ENCODE assay signal across 26 cellular contexts in genomic region chr1:36641776-36642175, GRCh38.
"Had no signal": no experiment of that assay in that cellular context is flagged by ENCODE, and none has a peak within 500 bp of the region (broad histone marks: within the 10 kb centered on the region; RNA-seq: fewer than 3 reads in every experiment).

No MANE protein-coding gene starts in this region.

- H3K36me3 ChIP-seq: neutrophil, ovary, right lobe of liver, sigmoid colon, stomach, thoracic aorta, thyroid gland, tibial nerve, upper lobe of left lung, vagina had no signal

- H3K4me3 ChIP-seq: ovary, psoas muscle, right lobe of liver, sigmoid colon, stomach, thoracic aorta, thyroid gland, tibial nerve, upper lobe of left lung, vagina had no signal

- H3K27me3 ChIP-seq: neutrophil, ovary, right lobe of liver, sigmoid colon, thyroid gland, tibial nerve, upper lobe of left lung, vagina had no signal

- H3K27ac ChIP-seq: neutrophil, ovary, parathyroid adenoma, psoas muscle, right lobe of liver, sigmoid colon, stomach, thoracic aorta, thyroid gland, tibial nerve, upper lobe of left lung, vagina had no signal

- H3K4me1 ChIP-seq: parathyroid adenoma, psoas muscle, right lobe of liver, sigmoid colon, thyroid gland, tibial nerve, upper lobe of left lung, vagina had no signal

- DNase-seq: naive thymus-derived CD8-positive, alpha-beta T cell; nephron progenitor cell; nucleus accumbens; ovary; posterior cingulate gyrus; psoas muscle; right cardiac atrium; right lobe of liver; sigmoid colon; small intestine; stimulated activated CD4-positive, alpha-beta T cell treated with anti-CD3 and anti-CD28 coated beads, Interleukin-15, amount 100 ng/mL, for 24 hours; stimulated activated CD4-positive, alpha-beta T cell treated with anti-CD3 and anti-CD28 coated beads, Interleukin-2, amount 100 ng/mL, for 24 hours; stimulated activated CD4-positive, alpha-beta T cell treated with anti-CD3 and anti-CD28 coated beads, Interleukin-2, amount 100 ng/mL, for 48 hours; stimulated activated CD4-positive, alpha-beta T cell treated with anti-CD3 and anti-CD28 coated beads, Interleukin-4, amount 100 ng/mL, for 24 hours; stimulated activated naive B cell treated with anti-CD40 and anti-IgM and Interleukin-4, amounts not matched to agents 10 μg/mL and 1 μg/mL and 100 μg/mL, for 72 hours; stimulated activated naive CD4-positive, alpha-beta T cell treated with Interleukin-2 at 50 U/mL for 16 hours; stomach; thyroid gland; upper lobe of left lung had no signal

- H3K79me2 ChIP-seq: parathyroid adenoma had no signal

- H2AFZ ChIP-seq: parathyroid adenoma had no signal

- H3K9ac ChIP-seq: parathyroid adenoma had no signal

- ATAC-seq: naive thymus-derived CD8-positive, alpha-beta T cell; natural killer cell treated with Interleukin-12 subunit alpha and Interleukin-12 subunit beta and Interleukin-15 and Interleukin-18, amount 100 ng/mL, for 72 hours; psoas muscle; right cardiac atrium; right lobe of liver; stimulated activated effector memory CD8-positive, alpha-beta T cell treated with anti-CD3 and anti-CD28 coated beads, Interleukin-12 subunit alpha, Interleukin-12 subunit beta, amount 100 ng/mL, for 72 hours; stimulated activated naive B cell treated with anti-CD40 and anti-IgM and Interleukin-4, amounts not matched to agents 10 μg/mL and 1 μg/mL and 100 μg/mL, for 72 hours had no signal

- H3K9me3 ChIP-seq: neutrophil, ovary, psoas muscle, right lobe of liver, sigmoid colon, stomach, thoracic aorta, thyroid gland, tibial nerve, upper lobe of left lung, vagina had no signal
